ENCODE assay signal across 8 cellular contexts in genomic region chr7:65770473-65771163, GRCh38.
A peak's percentile ranks its signal among the peaks of the same experiment; 100 is the strongest.
DNase-seq lines count a peak whose midpoint lies in the region; ATAC-seq and TF ChIP-seq lines count a peak whose summit lies in the region.
"Not testable (repeated sequence)": the region's sequence is repeated elsewhere in the genome, so short reads cannot be mapped to it uniquely, and the experiment has no call there.

No MANE protein-coding gene starts in this region.

- in situ Hi-C loops in GM18951 (cut with MboI; ENCODE audit: low sequenced_read_pairs, unreplicated experiment) = loop anchor here (5.0 kb wide), 1 partner anchor 688 kb away; no protein-coding TSS in a partner anchor

- not testable (repeated sequence) for H3K36me3 Mint-ChIP-seq in WTC11

- WGBS in spleen, 5 donors = 2 to 3% (median 2%) methylated on average over 24 to 43 of the region's 43 CpGs

- TF ChIP-seq CTCF in AG10803 (conservative IDR thresholded peaks at IDR 0.05; ENCODE audit: low read length) (peak; percentile 20; the same call in 1 of the 2 replicates), cardiac fibroblast (IDR thresholded peaks at IDR 0.05; ENCODE audit: low read depth, low read length) (peak; percentile 13), spleen (IDR thresholded peaks at IDR 0.05 in 8 of 11, conservative IDR thresholded peaks at IDR 0.05 in 3 of 11) (peak in 3 of 11 experiments; percentile 23 to 27 (median 23))
- TF ChIP-seq CTCF in WTC11 (IDR thresholded peaks at IDR 0.05) = not testable (repeated sequence)

- intact Hi-C loops in spleen (cut with DNase I; ENCODE audit: low total_unique reads) = not testable (repeated sequence)

- POLR2A ChIA-PET in WTC11 (lab: Charles Lee) = interaction anchor here (0.7 kb wide), 1 partner anchor 19 kb away, joined by 5 read pairs; no protein-coding TSS in a partner anchor

- peaks cover 0 to 24% (median 9%) of the 10 kb centered on the region in 6 donors for H3K4me1 ChIP-seq in spleen

- DNase-seq in AG10803 (ENCODE audit: low read depth) (peak; percentile 92), NCI-H2227 (lab: John Stamatoyannopoulos, UW; ENCODE audit: unreplicated experiment) (peak; percentile 95), WTC11 (ENCODE audit: low spot score) (peak; percentile 94), cardiac fibroblast (ENCODE audit: low read depth in 2 of 2) (peak; percentile 94 to 96), inferior parietal cortex (ENCODE audit: extremely low spot score) (peak; percentile 95), spleen (peak; percentile 98)

- CTCF ChIA-PET in WTC11 (lab: Charles Lee) = interaction anchor here (0.8 kb wide), 1 partner anchor 19 kb away, joined by 3 read pairs; no protein-coding TSS in a partner anchor

- H3K4me3 ChIP-seq in AG10803 (ENCODE audit: low read length) = peak overlapping the region; percentile 91
- peak overlapping the region; percentile 88 to 91 for H3K4me3 ChIP-seq in cardiac fibroblast (replicated peaks in 1 of 2; ENCODE audit: low read depth in 2 of 2, low read length in 2 of 2)
- H3K4me3 ChIP-seq in spleen = peak overlapping the region; percentile 64 to 95 (median 84)

- H3K36me3 ChIP-seq in spleen = not testable (repeated sequence)

- H3K9me3 ChIP-seq in spleen = not testable (repeated sequence)

- H3K4me1 Mint-ChIP-seq in WTC11 = not testable (repeated sequence)

- H3K27me3 Mint-ChIP-seq in WTC11 (ENCODE audit: low read depth) = not testable (repeated sequence)

- peak overlapping the region; percentile 82 for H3K4me3 Mint-ChIP-seq in WTC11

- not testable (repeated sequence) for H3K27me3 ChIP-seq in spleen (replicated peaks in 1 of 7)

- H3K27ac Mint-ChIP-seq in WTC11 = peak overlapping the region; percentile 64

- H3K9me3 Mint-ChIP-seq in WTC11 = not testable (repeated sequence)

- peak; percentile 74 for TF ChIP-seq POLR2A in GM18951 (IDR thresholded peaks at IDR 0.05; ENCODE audit: extremely low read depth, insufficient read depth, insufficient read length)
- TF ChIP-seq POLR2A in spleen (IDR thresholded peaks at IDR 0.05) = peak in 1 of 3 donors; percentile 7

- H3K27ac ChIP-seq in spleen = peak overlapping the region; percentile 82 to 93 (median 89)

- ATAC-seq in HG03159 (IDR thresholded peaks at IDR 0.05; ENCODE audit: unreplicated experiment) = peak; percentile 98
- peak; percentile 98 for ATAC-seq in WTC11

TF ChIP-seq in WTC11, 78 proteins besides CTCF, POLR2A, EP300 and RAD21:
- TF ChIP-seq CREM (CRISPR knock-in tag; IDR thresholded peaks at IDR 0.05) = peak; percentile 90; the same call in 1 of the 2 replicates
- TF ChIP-seq ZBTB43 (CRISPR knock-in tag; IDR thresholded peaks at IDR 0.05) = 0 out of 2 replicates have a peak, but pooled peaks have one; percentile 51
- peak; percentile 69 for TF ChIP-seq SP1 (CRISPR knock-in tag; conservative IDR thresholded peaks at IDR 0.05)
- peak; percentile 38; the same call in 1 of the 2 replicates for TF ChIP-seq MAX (CRISPR knock-in tag; IDR thresholded peaks at IDR 0.05)
- TF ChIP-seq HMGXB4 (CRISPR knock-in tag; IDR thresholded peaks at IDR 0.05) = 0 out of 2 replicates have a peak, but pooled peaks have one; percentile 30
- TF ChIP-seq FOXK1 (CRISPR knock-in tag; IDR thresholded peaks at IDR 0.05) = 0 out of 2 replicates have a peak, but pooled peaks have one; percentile 25
- peak; percentile 61; the same call in 1 of the 2 replicates for TF ChIP-seq FOXP1 (CRISPR knock-in tag; IDR thresholded peaks at IDR 0.05; ENCODE audit: borderline replicate concordance)
- 0 out of 2 replicates have a peak, but pooled peaks have one; percentile 32 for TF ChIP-seq MYBL2 (CRISPR knock-in tag; IDR thresholded peaks at IDR 0.05)

Comparison
In these comparisons a context has a peak if more than half of its experiments do, and no peak if none do; other contexts are left out.
1. Peak in every context shown above with its lines: DNase-seq, ATAC-seq, H3K4me3 ChIP-seq and H3K27ac ChIP-seq.